In the genomic region with DNA sequence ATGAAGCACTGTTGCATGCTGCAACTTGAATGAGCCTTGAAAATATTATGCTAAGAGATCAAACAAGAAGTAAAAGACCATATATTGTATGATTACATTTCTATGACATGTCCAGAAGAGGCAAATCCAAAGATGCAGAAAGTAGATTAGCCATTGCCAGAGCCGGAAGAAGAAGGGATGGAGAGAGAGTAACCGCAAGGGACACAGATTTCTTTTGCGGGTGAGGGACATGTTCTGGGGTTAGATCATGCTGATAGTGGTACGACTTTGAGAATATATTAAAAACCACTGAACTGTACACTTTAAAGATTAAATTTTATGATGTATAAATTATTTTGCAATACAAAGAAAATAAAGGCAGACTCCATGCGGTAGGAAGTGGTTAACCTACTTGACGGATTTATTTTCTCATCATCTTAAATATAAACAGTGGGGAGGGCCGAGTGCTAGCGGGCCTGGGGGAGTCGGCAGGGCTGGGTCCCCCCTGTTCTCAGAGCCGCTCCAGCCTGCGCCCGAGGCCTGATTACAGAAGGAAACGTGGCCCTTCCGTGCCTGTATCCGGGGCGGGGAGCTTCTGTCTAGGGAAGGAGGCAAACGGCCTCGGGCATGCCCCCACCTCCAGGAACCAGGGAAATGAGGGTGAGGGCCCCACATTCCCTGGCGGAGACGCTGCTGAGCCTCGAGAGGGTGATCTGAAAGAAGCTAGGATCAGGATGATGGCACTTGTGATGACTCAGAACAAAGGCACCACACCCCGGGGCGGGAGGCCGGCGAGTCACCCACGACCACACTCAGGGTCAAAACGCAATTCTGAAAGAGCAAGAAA, we compare ENCODE assay signal across 11 cellular contexts. TPM values are rescaled to one million over a fixed set of nuclear protein-coding genes. Genes with fewer than 3 reads are reported as not detected.
A peak's percentile ranks its signal among the peaks of the same experiment; 100 is the strongest.
DNase-seq lines count a peak whose midpoint lies in the region; ATAC-seq and TF ChIP-seq lines count a peak whose summit lies in the region.
"Had no signal": no experiment of that assay in that cellular context is flagged by ENCODE, and none has a peak within 500 bp of the region (broad histone marks: within the 10 kb centered on the region; RNA-seq: fewer than 3 reads in every experiment).

No MANE protein-coding gene starts in this region.

- H3K27ac Mint-ChIP-seq in WTC11 = no peak overlapping the region
- H3K27ac Mint-ChIP-seq: activated naive CD4-positive, alpha-beta T cell treated with anti-CD3 and anti-CD28 coated beads, Interleukin-2, amount 50 U/mL, for 24 hours had no signal

- H3K27ac ChIP-seq in ovary = no peak overlapping the region

- H3K27me3 ChIP-seq in ovary = no peaks in the 10 kb centered on the region

- no peak for TF ChIP-seq EP300 in ovary (IDR thresholded peaks at IDR 0.05)

- no peaks in the 10 kb centered on the region for H3K9me3 ChIP-seq in ovary

- 0 out of 2 replicates have a peak, but pooled peaks cover 5% of the 10 kb centered on the region for H3K9me3 Mint-ChIP-seq in WTC11
- H3K9me3 Mint-ChIP-seq: activated naive CD4-positive, alpha-beta T cell treated with anti-CD3 and anti-CD28 coated beads, Interleukin-2, amount 50 U/mL, for 24 hours; neural crest cell had no signal

- no peaks in the 10 kb centered on the region for H3K36me3 ChIP-seq in ovary

- no peak overlapping the region for H3K4me3 ChIP-seq in ovary

- H3K4me1 Mint-ChIP-seq in WTC11 = no peaks in the 10 kb centered on the region
- H3K4me1 Mint-ChIP-seq: activated naive CD4-positive, alpha-beta T cell treated with anti-CD3 and anti-CD28 coated beads, Interleukin-2, amount 50 U/mL, for 24 hours; neural crest cell had no signal

- H3K36me3 Mint-ChIP-seq in WTC11 = no peaks in the 10 kb centered on the region
- H3K36me3 Mint-ChIP-seq: activated naive CD4-positive, alpha-beta T cell treated with anti-CD3 and anti-CD28 coated beads, Interleukin-2, amount 50 U/mL, for 24 hours had no signal

- ATAC-seq in WTC11 (peak; percentile 31; the same call in 1 of the 2 replicates), HG02981 (IDR thresholded peaks at IDR 0.05; ENCODE audit: unreplicated experiment) (no peak), omental fat pad (ENCODE audit: low FRiP score) (no peak)

- H3K27me3 Mint-ChIP-seq in WTC11 (ENCODE audit: low read depth) = no peaks in the 10 kb centered on the region

- H3K4me3 Mint-ChIP-seq in WTC11 = no peak overlapping the region
- H3K4me3 Mint-ChIP-seq: activated naive CD4-positive, alpha-beta T cell treated with anti-CD3 and anti-CD28 coated beads, Interleukin-2, amount 50 U/mL, for 24 hours; neural crest cell had no signal

- TF ChIP-seq POLR2A in ovary (IDR thresholded peaks at IDR 0.05) = no peak

- CTCF ChIA-PET in WTC11 (lab: Charles Lee) = no interaction called here

- intact Hi-C loops in ovary (cut with DNase I) = no loop called here

- WGBS in ovary, 3 donors = 67 to 70% (median 68%) methylated on average over 27 of the region's 27 CpGs

- H3K4me1 ChIP-seq in ovary (ENCODE audit: insufficient read depth) = no peaks in the 10 kb centered on the region

- POLR2A ChIA-PET in WTC11 (lab: Charles Lee) = no interaction called here

- DNase-seq in COLO829 (ENCODE audit: low spot score) (peak; percentile 11), HT1080 (ENCODE audit: low read depth) (peak; percentile 81), WTC11 (ENCODE audit: low spot score) (no peak), islet precursor cell (peak; percentile 95), COR-L47 (lab: John Stamatoyannopoulos, UW) (no peak), omental fat pad (ENCODE audit: low spot score) (no peak), ovary (no peak)
- DNase-seq: DND-41 had no signal

- TF ChIP-seq CTCF in WTC11 (IDR thresholded peaks at IDR 0.05) = no peak
- no peak for TF ChIP-seq CTCF in omental fat pad (IDR thresholded peaks at IDR 0.05)
- no peak for TF ChIP-seq CTCF in ovary (IDR thresholded peaks at IDR 0.05)

TF ChIP-seq in WTC11, 78 proteins besides CTCF, POLR2A, EP300 and RAD21:
- TF ChIP-seq GABPB1 (CRISPR knock-in tag; IDR thresholded peaks at IDR 0.05) = peak; percentile 39; the same call in 1 of the 2 replicates
- TF ChIP-seq, protein P1, sequence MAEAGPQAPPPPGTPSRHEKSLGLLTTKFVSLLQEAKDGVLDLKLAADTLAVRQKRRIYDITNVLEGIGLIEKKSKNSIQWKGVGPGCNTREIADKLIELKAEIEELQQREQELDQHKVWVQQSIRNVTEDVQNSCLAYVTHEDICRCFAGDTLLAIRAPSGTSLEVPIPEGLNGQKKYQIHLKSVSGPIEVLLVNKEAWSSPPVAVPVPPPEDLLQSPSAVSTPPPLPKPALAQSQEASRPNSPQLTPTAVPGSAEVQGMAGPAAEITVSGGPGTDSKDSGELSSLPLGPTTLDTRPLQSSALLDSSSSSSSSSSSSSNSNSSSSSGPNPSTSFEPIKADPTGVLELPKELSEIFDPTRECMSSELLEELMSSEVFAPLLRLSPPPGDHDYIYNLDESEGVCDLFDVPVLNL (CRISPR knock-in tag; IDR thresholded peaks at IDR 0.05; ENCODE audit: borderline replicate concordance, low read depth) = no peak

RNA-seq across cellular contexts. Expression of a gene that starts 48.0 kb away (rescaled TPM):
- total RNA-seq in HT1080 (2014; rRNA removed; shearing (Covaris generic)) = 33.3 and 38.1 TPM in 2 replicates
- polyA plus RNA-seq in HT1080 (2015; cell fraction: cytosol; rRNA removed) = 33.2 and 34.8 TPM in 2 replicates
- polyA plus RNA-seq in HT1080 (2015; cell fraction: nucleus; rRNA removed) = 42.1 and 43.3 TPM in 2 replicates
- total RNA-seq in WTC11 (2021) (15.4 to 20.2 TPM (median 15.7 TPM) in 3 replicates), omental fat pad (1 to 10 TPM in 2 of 4 donors, under 1 TPM in 1, not detected in 1; 0.84 to 2.9 (median 1.9) TPM), ovary (1 to 10 TPM in 3 of 7 donors, under 1 TPM in 4; 0.24 to 3.6 (median 0.56) TPM)
- 1 to 10 TPM in 1 of 2 donors, under 1 TPM in 1; 0.46 to 1.1 TPM for polyA plus RNA-seq in ovary

Comparison
In these comparisons a context has a peak if more than half of its experiments do, and no peak if none do; other contexts are left out.
1. DNase-seq: peak in COLO829 (single experiment), HT1080 (single experiment) and islet precursor cell (single experiment); none in WTC11 (single experiment), COR-L47 (single experiment), omental fat pad (single experiment) and ovary (0 of 5).